In genomic region chr6:134238960-134239795, GRCh38 we compare ENCODE assay signal across 14 cellular contexts.
DNase-seq lines count a peak whose midpoint lies in the region; ATAC-seq and TF ChIP-seq lines count a peak whose summit lies in the region.
"Had no signal": no experiment of that assay in that cellular context is flagged by ENCODE, and none has a peak within 500 bp of the region (broad histone marks: within the 10 kb centered on the region; RNA-seq: fewer than 3 reads in every experiment).

No MANE protein-coding gene starts in this region.

- 75% methylated on average over 6 of the region's 6 CpGs for WGBS in SK-N-SH (ENCODE audit: low lambda C conversion rate)
- 57 to 59% methylated on average over 5 to 6 of the region's 6 CpGs for WGBS in gastroesophageal sphincter (ENCODE audit: low coverage in 1 of 2), 2 donors

- peaks cover 2% of the 10 kb centered on the region in 2 donors for H3K36me3 Mint-ChIP-seq in activated T-cell treated with anti-CD3 and anti-CD28 coated beads, Interleukin-2, amount 50 U/mL, for 72 hours (ENCODE audit: insufficient read depth in 2 of 2)
- H3K36me3 Mint-ChIP-seq in progenitor cell of endocrine pancreas (ENCODE audit: insufficient read depth) = no peaks in the 10 kb centered on the region
- H3K36me3 Mint-ChIP-seq in stimulated activated naive B cell treated with anti-CD40 and anti-IgM and Interleukin-4, amounts not matched to agents 10 μg/mL and 1 μg/mL and 100 μg/mL, for 72 hours = peaks cover 2 to 7% of the 10 kb centered on the region in 2 donors

- TF ChIP-seq POLR2A in gastroesophageal sphincter (IDR thresholded peaks at IDR 0.05) = no peak

- H3F3A ChIP-seq in SK-N-SH (replicated peaks; ENCODE audit: insufficient read depth) = no peaks in the 10 kb centered on the region

- H3K9ac ChIP-seq in SK-N-SH = no peak overlapping the region
- H3K9ac ChIP-seq: KMS-11 had no signal

- peak overlapping the region; percentile 54 for H3K27ac Mint-ChIP-seq in activated T-cell treated with anti-CD3 and anti-CD28 coated beads, Interleukin-2, amount 50 U/mL, for 72 hours
- H3K27ac Mint-ChIP-seq in progenitor cell of endocrine pancreas = peak overlapping the region; percentile 42
- no peak overlapping the region for H3K27ac Mint-ChIP-seq in stimulated activated naive B cell treated with anti-CD40 and anti-IgM and Interleukin-4, amounts not matched to agents 10 μg/mL and 1 μg/mL and 100 μg/mL, for 72 hours

- H3K27me3 Mint-ChIP-seq in activated T-cell treated with anti-CD3 and anti-CD28 coated beads, Interleukin-2, amount 50 U/mL, for 72 hours (ENCODE audit: low read depth) = no peaks in the 10 kb centered on the region
- H3K27me3 Mint-ChIP-seq in progenitor cell of endocrine pancreas = no peaks in the 10 kb centered on the region
- H3K27me3 Mint-ChIP-seq in stimulated activated naive B cell treated with anti-CD40 and anti-IgM and Interleukin-4, amounts not matched to agents 10 μg/mL and 1 μg/mL and 100 μg/mL, for 72 hours = no peaks in the 10 kb centered on the region

- H3K36me3 ChIP-seq in SK-N-SH (replicated peaks in 1 of 2; ENCODE audit: control insufficient read depth in 1 of 2, insufficient read depth in 2 of 2, low read length in 1 of 2) = no peaks in the 10 kb centered on the region
- no peaks in the 10 kb centered on the region for H3K36me3 ChIP-seq in gastroesophageal sphincter
- H3K36me3 ChIP-seq: stomach had no signal

- H3K4me3 Mint-ChIP-seq in activated T-cell treated with anti-CD3 and anti-CD28 coated beads, Interleukin-2, amount 50 U/mL, for 72 hours = peak overlapping the region; percentile 4 to 46
- H3K4me3 Mint-ChIP-seq in progenitor cell of endocrine pancreas (ENCODE audit: low read depth) = no peak overlapping the region
- H3K4me3 Mint-ChIP-seq in stimulated activated naive B cell treated with anti-CD40 and anti-IgM and Interleukin-4, amounts not matched to agents 10 μg/mL and 1 μg/mL and 100 μg/mL, for 72 hours = no peak overlapping the region

- H3K79me2 ChIP-seq in SK-N-SH (ENCODE audit: insufficient read depth) = no peaks in the 10 kb centered on the region

- H3K4me1 ChIP-seq in SK-N-SH (ENCODE audit: control insufficient read depth in 1 of 2, insufficient read depth in 2 of 2, low read depth in 1 of 2, low read length in 1 of 2) (peaks cover 5 to 9% of the 10 kb centered on the region in 2 experiments; a peak in 3 of 4 replicates), gastroesophageal sphincter (no peaks in the 10 kb centered on the region)

- no peak overlapping the region for H2AFZ ChIP-seq in SK-N-SH (ENCODE audit: low read depth)

- CTCF ChIA-PET in SK-N-SH (lab: Yijun Ruan, JAX) = interaction anchor here (1.1 to 2.1 kb wide), 3 partner anchors 22 to 583 kb away, joined by 3 to 8 read pairs (median 4); no protein-coding TSS in a partner anchor

- peak overlapping the region in 1 of 2 experiments; percentile 72; a peak in 1 of 4 replicates for H3K27ac ChIP-seq in SK-N-SH (ENCODE audit: low read depth in 2 of 2, low read length in 1 of 2)
- H3K27ac ChIP-seq in gastroesophageal sphincter = no peak overlapping the region
- H3K27ac ChIP-seq: coronary artery, KMS-11, stomach had no signal

- peaks cover 2 to 3% of the 10 kb centered on the region in 2 donors for H3K9me3 Mint-ChIP-seq in activated T-cell treated with anti-CD3 and anti-CD28 coated beads, Interleukin-2, amount 50 U/mL, for 72 hours
- peaks cover 6% of the 10 kb centered on the region for H3K9me3 Mint-ChIP-seq in progenitor cell of endocrine pancreas (ENCODE audit: low read depth)
- H3K9me3 Mint-ChIP-seq in stimulated activated naive B cell treated with anti-CD40 and anti-IgM and Interleukin-4, amounts not matched to agents 10 μg/mL and 1 μg/mL and 100 μg/mL, for 72 hours = peaks cover 2 to 4% of the 10 kb centered on the region in 2 donors

- POLR2A ChIA-PET in SK-N-SH (lab: Yijun Ruan, JAX) = no interaction called here

- no peak for TF ChIP-seq CTCF in SK-N-SH (IDR thresholded peaks at IDR 0.05)
- TF ChIP-seq CTCF in progenitor cell of endocrine pancreas (IDR thresholded peaks at IDR 0.05; ENCODE audit: unreplicated experiment) = no peak
- no peak for TF ChIP-seq CTCF in gastroesophageal sphincter (IDR thresholded peaks at IDR 0.05)

- no peak for TF ChIP-seq RAD21 in SK-N-SH (IDR thresholded peaks at IDR 0.05; ENCODE audit: low read length)

- peak in 1 of 2 experiments; percentile 77; a peak in 2 of 4 replicates for TF ChIP-seq EP300 in SK-N-SH (IDR thresholded peaks at IDR 0.05; ENCODE audit: borderline replicate concordance in 1 of 2, low read depth in 1 of 2, low read length in 1 of 2)
- no peak for TF ChIP-seq EP300 in gastroesophageal sphincter (IDR thresholded peaks at IDR 0.05)

- ATAC-seq in activated T-cell treated with anti-CD3 and anti-CD28 coated beads, Interleukin-2, amount 50 U/mL, for 72 hours (replicated peaks in 1 of 2) = no peak
- ATAC-seq in stimulated activated naive B cell treated with anti-CD40 and anti-IgM and Interleukin-4, amounts not matched to agents 10 μg/mL and 1 μg/mL and 100 μg/mL, for 72 hours (replicated peaks) = no peak
- no peak for ATAC-seq in gastroesophageal sphincter

- H4K20me1 ChIP-seq in SK-N-SH (ENCODE audit: insufficient read depth) = no peaks in the 10 kb centered on the region

- H3K27me3 ChIP-seq in SK-N-SH (ENCODE audit: insufficient read depth) (no peaks in the 10 kb centered on the region), gastroesophageal sphincter (no peaks in the 10 kb centered on the region)
- H3K27me3 ChIP-seq: stomach had no signal

- H3K9me3 ChIP-seq in SK-N-SH (no peaks in the 10 kb centered on the region), gastroesophageal sphincter (no peaks in the 10 kb centered on the region)
- H3K9me3 ChIP-seq: stomach had no signal

- H3K4me1 Mint-ChIP-seq in activated T-cell treated with anti-CD3 and anti-CD28 coated beads, Interleukin-2, amount 50 U/mL, for 72 hours (ENCODE audit: low read depth) = peaks cover 48% of the 10 kb centered on the region
- H3K4me1 Mint-ChIP-seq in progenitor cell of endocrine pancreas (ENCODE audit: low read depth) = peaks cover 8% of the 10 kb centered on the region
- peaks cover 21 to 36% of the 10 kb centered on the region in 2 donors for H3K4me1 Mint-ChIP-seq in stimulated activated naive B cell treated with anti-CD40 and anti-IgM and Interleukin-4, amounts not matched to agents 10 μg/mL and 1 μg/mL and 100 μg/mL, for 72 hours

- no peak overlapping the region for H3K4me2 ChIP-seq in SK-N-SH
- H3K4me2 ChIP-seq: KMS-11 had no signal

- no peak overlapping the region for H3K4me3 ChIP-seq in SK-N-SH (ENCODE audit: low read depth in 2 of 2, low read length in 1 of 2)
- H3K4me3 ChIP-seq in gastroesophageal sphincter = no peak overlapping the region
- H3K4me3 ChIP-seq: coronary artery, stomach had no signal

- no peaks in the 10 kb centered on the region for H3K9me2 ChIP-seq in SK-N-SH

- DNase-seq in activated T-cell treated with anti-CD3 and anti-CD28 coated beads, Interleukin-2, amount 50 U/mL, for 72 hours = no peak
- DNase-seq in activated T-cell treated with anti-CD3 and anti-CD28 coated beads for 4 hours (no peak), SK-N-SH (peak; percentile 74), dermis blood vessel endothelial cell (peak; percentile 45), progenitor cell of endocrine pancreas (ENCODE audit: low spot score, unreplicated experiment) (no peak), cortex of kidney (lab: John Stamatoyannopoulos, UW) (no peak)
- no peak for DNase-seq in stimulated activated naive B cell treated with anti-CD40 and anti-IgM and Interleukin-4, amounts not matched to agents 10 μg/mL and 1 μg/mL and 100 μg/mL, for 72 hours
- DNase-seq: NCI-H2029 treated with DMSO at 0.1 percent for 48 hours, retina, stomach, SW 1271 had no signal

TF ChIP-seq in SK-N-SH, 30 proteins besides CTCF, POLR2A, EP300 and RAD21 (continues in another document):
- TF ChIP-seq IRF3 (IDR thresholded peaks at IDR 0.05; ENCODE audit: low read depth, low read length) (no peak), JUND (IDR thresholded peaks at IDR 0.05) (no peak), ELF1 (IDR thresholded peaks at IDR 0.05) (no peak), USF1 (IDR thresholded peaks at IDR 0.05; ENCODE audit: borderline replicate concordance, low read depth) (no peak), EZH2phosphoT487 (IDR thresholded peaks at IDR 0.05; ENCODE audit: borderline replicate concordance, low read depth) (no peak), RFX5 (IDR thresholded peaks at IDR 0.05; ENCODE audit: low read length) (no peak), ZBTB33 (IDR thresholded peaks at IDR 0.05; ENCODE audit: borderline replicate concordance, low read depth) (no peak), TAF1 (IDR thresholded peaks at IDR 0.05; ENCODE audit: borderline replicate concordance, low read depth, low read length) (no peak), NRF1 (IDR thresholded peaks at IDR 0.05; ENCODE audit: low read depth, low read length) (no peak), FOXM1 (IDR thresholded peaks at IDR 0.05; ENCODE audit: low read depth) (no peak)

Comparison
In these comparisons a context has a peak if more than half of its experiments do, and no peak if none do; other contexts are left out.
1. DNase-seq: peak in SK-N-SH (single experiment) and dermis blood vessel endothelial cell (single experiment); none in activated T-cell treated with anti-CD3 and anti-CD28 coated beads, Interleukin-2, amount 50 U/mL, for 72 hours (0 of 2), activated T-cell treated with anti-CD3 and anti-CD28 coated beads for 4 hours (single experiment), progenitor cell of endocrine pancreas (single experiment), stimulated activated naive B cell treated with anti-CD40 and anti-IgM and Interleukin-4, amounts not matched to agents 10 μg/mL and 1 μg/mL and 100 μg/mL, for 72 hours (single experiment) and cortex of kidney (single experiment).
2. H3K4me3 Mint-ChIP-seq: peak in activated T-cell treated with anti-CD3 and anti-CD28 coated beads, Interleukin-2, amount 50 U/mL, for 72 hours (2 of 2); none in progenitor cell of endocrine pancreas (single experiment) and stimulated activated naive B cell treated with anti-CD40 and anti-IgM and Interleukin-4, amounts not matched to agents 10 μg/mL and 1 μg/mL and 100 μg/mL, for 72 hours (0 of 2).